ENCODE assay signal across 10 cellular contexts in genomic region chr16:88967800-88968588, GRCh38. TPM values are rescaled to one million over a fixed set of nuclear protein-coding genes. Genes with fewer than 3 reads are reported as not detected.
DNase-seq lines count a peak whose midpoint lies in the region; ATAC-seq and TF ChIP-seq lines count a peak whose summit lies in the region.
"Had no signal": no experiment of that assay in that cellular context is flagged by ENCODE, and none has a peak within 500 bp of the region (broad histone marks: within the 10 kb centered on the region; RNA-seq: fewer than 3 reads in every experiment).

No MANE protein-coding gene starts in this region.

- BruUV-seq in MCF 10A (replicated peaks; lab: Mats Ljungman, UMichigan), result no TSS peak

- peak overlapping the region; percentile 31 for H3K4me3 ChIP-seq in CD4-positive, CD25-positive, alpha-beta regulatory T cell (ENCODE audit: low read depth, low read length)

- CTCF ChIA-PET in MCF 10A (lab: Yijun Ruan, JAX), result interaction anchor here (0.7 kb wide), 1 partner anchor 199 kb away, joined by 3 read pairs; no protein-coding TSS in a partner anchor

- peaks cover 0 to 1% (median 0%) of the 10 kb centered on the region in 7 donors for H3K9me3 Mint-ChIP-seq in CD4-positive, CD25-positive, alpha-beta regulatory T cell
- H3K9me3 Mint-ChIP-seq in activated T-helper 17 cell treated with anti-CD3 and anti-CD28 coated beads, Interleukin-2, amount 50 U/mL, for 72 hours, result no peaks in the 10 kb centered on the region
- H3K9me3 Mint-ChIP-seq in MCF 10A (ENCODE audit: unreplicated experiment) (no peaks in the 10 kb centered on the region), chondrocyte (ENCODE audit: low read depth) (no peaks in the 10 kb centered on the region)
- H3K9me3 Mint-ChIP-seq: type B pancreatic cell had no signal

- no peak overlapping the region for H3K27ac ChIP-seq in CD4-positive, CD25-positive, alpha-beta regulatory T cell (ENCODE audit: insufficient read depth, low read length, poor library complexity, severe bottlenecking)

- H3K27me3 Mint-ChIP-seq in CD4-positive, CD25-positive, alpha-beta regulatory T cell, result peaks cover 13% of the 10 kb centered on the region
- peaks cover 10% of the 10 kb centered on the region for H3K27me3 Mint-ChIP-seq in activated T-helper 17 cell treated with anti-CD3 and anti-CD28 coated beads, Interleukin-2, amount 50 U/mL, for 72 hours
- H3K27me3 Mint-ChIP-seq in MCF 10A (ENCODE audit: insufficient read depth, unreplicated experiment) (peaks cover 51% of the 10 kb centered on the region), chondrocyte (ENCODE audit: low read depth) (peaks cover 41% of the 10 kb centered on the region)

- H3K36me3 Mint-ChIP-seq in CD4-positive, CD25-positive, alpha-beta regulatory T cell, result no peaks in the 10 kb centered on the region
- H3K36me3 Mint-ChIP-seq in activated T-helper 17 cell treated with anti-CD3 and anti-CD28 coated beads, Interleukin-2, amount 50 U/mL, for 72 hours (ENCODE audit: low read depth), result no peaks in the 10 kb centered on the region
- H3K36me3 Mint-ChIP-seq in MCF 10A (ENCODE audit: insufficient read depth, unreplicated experiment) (no peaks in the 10 kb centered on the region), chondrocyte (ENCODE audit: low read depth) (no peaks in the 10 kb centered on the region)
- H3K36me3 Mint-ChIP-seq: type B pancreatic cell had no signal

- DNase-seq in CD4-positive, CD25-positive, alpha-beta regulatory T cell, result peak in 1 of 3 donors; percentile 15
- DNase-seq in cerebellar nuclear complex (lab: John Stamatoyannopoulos, UW) (no peak), SHP77 treated with DMSO at 0.1 percent for 48 hours (lab: John Stamatoyannopoulos, UW) (no peak), MCF 10A (ENCODE audit: unreplicated experiment) (no peak), chondrocyte (ENCODE audit: low spot score) (no peak)

- TF ChIP-seq POLR2A in GM19099 (IDR thresholded peaks at IDR 0.05; ENCODE audit: extremely low read depth, insufficient read length, low read depth), result peak; percentile 54

- H3K4me1 ChIP-seq in CD4-positive, CD25-positive, alpha-beta regulatory T cell (ENCODE audit: control insufficient read depth, insufficient read depth, low read length, poor library complexity, severe bottlenecking), result peaks cover 10% of the 10 kb centered on the region

- no peaks in the 10 kb centered on the region for H3K9me3 ChIP-seq in CD4-positive, CD25-positive, alpha-beta regulatory T cell (ENCODE audit: control insufficient read depth in 2 of 2, low read length in 2 of 2)

- H3K27me3 ChIP-seq in CD4-positive, CD25-positive, alpha-beta regulatory T cell (ENCODE audit: control insufficient read depth, insufficient read depth, low read length), result no peaks in the 10 kb centered on the region

- H3K27ac Mint-ChIP-seq in CD4-positive, CD25-positive, alpha-beta regulatory T cell, result no peak overlapping the region
- H3K27ac Mint-ChIP-seq in activated T-helper 17 cell treated with anti-CD3 and anti-CD28 coated beads, Interleukin-2, amount 50 U/mL, for 72 hours, result no peak overlapping the region
- H3K27ac Mint-ChIP-seq in MCF 10A (ENCODE audit: low read depth, unreplicated experiment) (no peak overlapping the region), chondrocyte (ENCODE audit: unreplicated experiment) (no peak overlapping the region)
- H3K27ac Mint-ChIP-seq: type B pancreatic cell had no signal

- TF ChIP-seq CTCF in MCF 10A (IDR thresholded peaks at IDR 0.05; ENCODE audit: unreplicated experiment) (no peak), chondrocyte (IDR thresholded peaks at IDR 0.05) (no peak)

- peaks cover 0 to 11% (median 1%) of the 10 kb centered on the region in 4 donors for H3K4me1 Mint-ChIP-seq in CD4-positive, CD25-positive, alpha-beta regulatory T cell
- no peaks in the 10 kb centered on the region for H3K4me1 Mint-ChIP-seq in activated T-helper 17 cell treated with anti-CD3 and anti-CD28 coated beads, Interleukin-2, amount 50 U/mL, for 72 hours
- H3K4me1 Mint-ChIP-seq in MCF 10A (ENCODE audit: insufficient read depth, unreplicated experiment), result no peaks in the 10 kb centered on the region
- H3K4me1 Mint-ChIP-seq in chondrocyte (ENCODE audit: low read depth), result no peaks in the 10 kb centered on the region

- POLR2A ChIA-PET in MCF 10A (lab: Yijun Ruan, JAX), result interaction anchor here (0.6 kb wide), 1 partner anchor 202 kb away, joined by 4 read pairs; no protein-coding TSS in a partner anchor

- peak; percentile 38 to 41 for ATAC-seq in CD4-positive, CD25-positive, alpha-beta regulatory T cell (ENCODE audit: low read depth in 2 of 2)
- ATAC-seq in HG02981 (IDR thresholded peaks at IDR 0.05; ENCODE audit: unreplicated experiment), result peak; percentile 62
- ATAC-seq in activated T-helper 17 cell treated with anti-CD3 and anti-CD28 coated beads, Interleukin-2, amount 50 U/mL, for 72 hours (replicated peaks), result peak; percentile 18

- intact Hi-C loops in MCF 10A (cut with micrococcal nuclease), result no loop called here

- peak overlapping the region; percentile 15 to 56 (median 26) for H3K4me3 Mint-ChIP-seq in CD4-positive, CD25-positive, alpha-beta regulatory T cell
- peak overlapping the region; percentile 23 for H3K4me3 Mint-ChIP-seq in activated T-helper 17 cell treated with anti-CD3 and anti-CD28 coated beads, Interleukin-2, amount 50 U/mL, for 72 hours
- H3K4me3 Mint-ChIP-seq in MCF 10A (ENCODE audit: unreplicated experiment), result no peak overlapping the region
- H3K4me3 Mint-ChIP-seq in chondrocyte (ENCODE audit: unreplicated experiment), result no peak overlapping the region
- H3K4me3 Mint-ChIP-seq: type B pancreatic cell had no signal

- no peaks in the 10 kb centered on the region for H3K36me3 ChIP-seq in CD4-positive, CD25-positive, alpha-beta regulatory T cell (ENCODE audit: control insufficient read depth, insufficient read depth, low read length)

RNA-seq across cellular contexts. Expression of gene CBFA2T3, which starts 9.0 kb away (rescaled TPM):
- total RNA-seq in CD4-positive, CD25-positive, alpha-beta regulatory T cell, result 1.3 TPM
- polyA plus RNA-seq in CD4-positive, CD25-positive, alpha-beta regulatory T cell, result under 1 TPM in 1 of 4 donors, not detected in 3; 0.25 TPM
- under 1 TPM in 1 of 2 donors, not detected in 1; 0.19 TPM for total RNA-seq in activated T-helper 17 cell treated with anti-CD3 and anti-CD28 coated beads, Interleukin-2, amount 50 U/mL, for 72 hours
- not detected in 2 replicates for total RNA-seq in MCF 10A (2022)
- total RNA-seq in chondrocyte, result 0.23 TPM in 1 of 3 replicates, not detected in the others
- total RNA-seq: renal cortical epithelial cell had no signal

Comparison
In these comparisons a context has a peak if more than half of its experiments do, and no peak if none do; other contexts are left out.
1. H3K4me3 Mint-ChIP-seq: peak in CD4-positive, CD25-positive, alpha-beta regulatory T cell (4 of 4) and activated T-helper 17 cell treated with anti-CD3 and anti-CD28 coated beads, Interleukin-2, amount 50 U/mL, for 72 hours (single experiment); none in MCF 10A (single experiment) and chondrocyte (single experiment).
2. Peak in every context shown above with its lines, with median percentiles within 50 percentile points of each other: ATAC-seq.